ENCODE assay signal across 11 cellular contexts in genomic region chr7:34333184-34333583, GRCh38.
"Had no signal": no experiment of that assay in that cellular context is flagged by ENCODE, and none has a peak within 500 bp of the region (broad histone marks: within the 10 kb centered on the region; RNA-seq: fewer than 3 reads in every experiment).

No MANE protein-coding gene starts in this region.

- H2AFZ ChIP-seq: GM23248, GM23338 had no signal

- H3K4me3 ChIP-seq: GM23248, GM23338, HAP-1 had no signal

- FAIRE-seq: H1, H54 had no signal

- H3K4me2 ChIP-seq: GM23338 had no signal

- H3K9ac ChIP-seq: GM23248 had no signal

- DNase-seq: GOT3, H7, H9, HCEC 1CT, HFFc6 had no signal

- H3K9me3 ChIP-seq: HAP-1 had no signal

- H3K27ac ChIP-seq: GM23248 had no signal

- H3K36me3 ChIP-seq: HAP-1 had no signal

- H3K4me1 ChIP-seq: HAP-1 had no signal

- ATAC-seq: GM23338, HCT116 had no signal
